ENCODE assay signal across 19 cellular contexts in the genomic region with DNA sequence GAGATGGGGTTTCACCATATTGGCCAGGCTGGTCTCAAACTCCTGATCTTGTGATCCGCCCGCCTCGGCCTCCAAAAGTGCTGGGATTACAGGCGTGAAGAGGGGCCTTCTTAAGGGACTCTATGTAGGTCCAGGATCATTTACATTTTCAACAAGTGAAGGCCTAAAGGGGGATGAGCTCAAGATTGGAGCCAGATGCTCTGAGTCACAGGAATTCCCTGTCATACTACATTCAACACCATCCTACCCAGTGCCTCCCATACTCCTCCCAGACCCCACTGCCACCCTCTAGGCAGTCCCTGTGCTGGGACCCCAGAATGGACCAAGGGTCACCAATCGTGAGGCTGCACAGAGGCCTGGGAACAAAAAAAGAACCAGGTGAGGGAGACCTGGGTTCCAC.
"Had no signal": no experiment of that assay in that cellular context is flagged by ENCODE, and none has a peak within 500 bp of the region (broad histone marks: within the 10 kb centered on the region; RNA-seq: fewer than 3 reads in every experiment).

No MANE protein-coding gene starts in this region.

- H3K4me3 ChIP-seq: breast epithelium, esophagus muscularis mucosa, gastrocnemius medialis, hepatocyte, lung, prostate gland, spleen, transverse colon had no signal

- H3K4me3 Mint-ChIP-seq: activated CD4-positive, alpha-beta memory T cell treated with anti-CD3 and anti-CD28 coated beads, Interleukin-2, amount 10 ng/mL, durations not matched to agents 7 days and 5 days; naive B cell; stimulated activated naive B cell treated with anti-CD40 and anti-IgM and Interleukin-4, amounts not matched to agents 10 μg/mL and 1 μg/mL and 100 μg/mL, for 72 hours had no signal

- FAIRE-seq: endometrium had no signal

- H3K9me3 Mint-ChIP-seq: activated CD4-positive, alpha-beta memory T cell treated with anti-CD3 and anti-CD28 coated beads, Interleukin-2, amount 10 ng/mL, durations not matched to agents 7 days and 5 days; naive B cell; stimulated activated naive B cell treated with anti-CD40 and anti-IgM and Interleukin-4, amounts not matched to agents 10 μg/mL and 1 μg/mL and 100 μg/mL, for 72 hours had no signal

- DNase-seq: activated CD4-positive, alpha-beta memory T cell treated with anti-CD3 and anti-CD28 coated beads, Interleukin-2, amount 10 ng/mL, durations not matched to agents 7 days and 5 days; activated CD8-positive, alpha-beta memory T cell treated with anti-CD3 and anti-CD28 coated beads, Interleukin-2, amount 50 U/mL, for 4 hours; aorta; gastrocnemius medialis; naive B cell; nucleus accumbens; spleen; stimulated activated CD4-positive, alpha-beta T cell treated with anti-CD3 and anti-CD28 coated beads, Interleukin-2, amount 100 ng/mL, for 24 hours; stimulated activated naive B cell treated with anti-CD40 and anti-IgM and Interleukin-4, amounts not matched to agents 10 μg/mL and 1 μg/mL and 100 μg/mL, for 72 hours; T1000; transverse colon had no signal

- H3K36me3 ChIP-seq: breast epithelium, esophagus muscularis mucosa, gastrocnemius medialis, prostate gland, spleen, transverse colon had no signal

- H3K4me2 ChIP-seq: hepatocyte had no signal

- H3K27ac Mint-ChIP-seq: activated CD4-positive, alpha-beta memory T cell treated with anti-CD3 and anti-CD28 coated beads, Interleukin-2, amount 10 ng/mL, durations not matched to agents 7 days and 5 days; naive B cell; stimulated activated naive B cell treated with anti-CD40 and anti-IgM and Interleukin-4, amounts not matched to agents 10 μg/mL and 1 μg/mL and 100 μg/mL, for 72 hours had no signal

- H3K36me3 Mint-ChIP-seq: naive B cell; stimulated activated naive B cell treated with anti-CD40 and anti-IgM and Interleukin-4, amounts not matched to agents 10 μg/mL and 1 μg/mL and 100 μg/mL, for 72 hours had no signal

- H2AFZ ChIP-seq: hepatocyte had no signal

- H3K27me3 Mint-ChIP-seq: naive B cell; stimulated activated naive B cell treated with anti-CD40 and anti-IgM and Interleukin-4, amounts not matched to agents 10 μg/mL and 1 μg/mL and 100 μg/mL, for 72 hours had no signal

- ATAC-seq: gastrocnemius medialis; sciatic nerve; stimulated activated naive B cell treated with anti-CD40 and anti-IgM and Interleukin-4, amounts not matched to agents 10 μg/mL and 1 μg/mL and 100 μg/mL, for 72 hours had no signal

- H3K27me3 ChIP-seq: breast epithelium, esophagus muscularis mucosa, gastrocnemius medialis, hepatocyte, spleen, transverse colon had no signal

- H3K4me1 ChIP-seq: breast epithelium, prostate gland had no signal

- H3K27ac ChIP-seq: breast epithelium, esophagus muscularis mucosa, gastrocnemius medialis, hepatocyte, prostate gland, transverse colon, VCaP had no signal

- H3K9me3 ChIP-seq: breast epithelium, esophagus muscularis mucosa, gastrocnemius medialis, prostate gland, spleen, transverse colon had no signal
